25 cellular contexts compared by ENCODE assay signal in genomic region chr16:86959182-86959651, GRCh38.
"Had no signal": no experiment of that assay in that cellular context is flagged by ENCODE, and none has a peak within 500 bp of the region (broad histone marks: within the 10 kb centered on the region; RNA-seq: fewer than 3 reads in every experiment).

No MANE protein-coding gene starts in this region.

- H3K4me3 ChIP-seq: adrenal gland, colonic mucosa, mucosa of descending colon, pancreas, right lobe of liver, vagina had no signal

- H3K36me3 Mint-ChIP-seq: activated CD8-positive, alpha-beta memory T cell treated with anti-CD3 and anti-CD28 coated beads, Interleukin-2, amount 10 ng/mL, durations not matched to agents 7 days and 5 days; activated naive CD8-positive, alpha-beta T cell; memory B cell; stimulated activated naive B cell treated with anti-CD40 and anti-IgM and Interleukin-4, amounts not matched to agents 10 μg/mL and 1 μg/mL and 100 μg/mL, for 72 hours; T-cell had no signal

- H3K27me3 ChIP-seq: adrenal gland, colonic mucosa, right lobe of liver, vagina had no signal

- H3K9me3 Mint-ChIP-seq: activated CD4-positive, alpha-beta T cell treated with anti-CD3 and anti-CD28 coated beads, Interleukin-2, amount 10 ng/mL, durations not matched to agents 7 days and 5 days; activated CD8-positive, alpha-beta T cell treated with anti-CD3 and anti-CD28 coated beads for 36 hours; activated T-helper 1 cell treated with anti-CD3 and anti-CD28 coated beads, Interleukin-12 subunit alpha, Interleukin-12 subunit beta, Interleukin-2, Interleukin-4 antibody, amounts not matched to agents 30 ng/mL and 10 ng/mL and 1 ng/mL, durations not matched to agents 14 hours and 24 hours and 36 hours; effector memory CD8-positive, alpha-beta T cell; memory B cell; stimulated activated naive B cell treated with anti-CD40 and anti-IgM and Interleukin-4, amounts not matched to agents 10 μg/mL and 1 μg/mL and 100 μg/mL, for 72 hours; T-cell; T-helper 2 cell treated with Interferon-gamma antibody and Interleukin-4, amounts not matched to agents 5 μg/mL and 100 μg/mL, for 36 hours had no signal

- H3K4me1 Mint-ChIP-seq: memory B cell had no signal

- ATAC-seq: activated CD8-positive, alpha-beta memory T cell treated with anti-CD3 and anti-CD28 coated beads, Interleukin-2, amount 10 ng/mL, durations not matched to agents 7 days and 5 days; activated CD8-positive, alpha-beta T cell treated with anti-CD3 and anti-CD28 coated beads for 36 hours; effector memory CD8-positive, alpha-beta T cell; esophagus mucosa; mucosa of descending colon; pancreas; right lobe of liver; stimulated activated naive B cell treated with anti-CD40 and anti-IgM and Interleukin-4, amounts not matched to agents 10 μg/mL and 1 μg/mL and 100 μg/mL, for 72 hours; T-cell had no signal

- H3K4me3 Mint-ChIP-seq: activated CD4-positive, alpha-beta T cell treated with anti-CD3 and anti-CD28 coated beads, Interleukin-2, amount 10 ng/mL, durations not matched to agents 7 days and 5 days; activated CD8-positive, alpha-beta memory T cell treated with anti-CD3 and anti-CD28 coated beads, Interleukin-2, amount 10 ng/mL, durations not matched to agents 7 days and 5 days; activated CD8-positive, alpha-beta T cell treated with anti-CD3 and anti-CD28 coated beads for 36 hours; activated naive CD8-positive, alpha-beta T cell; activated T-helper 1 cell treated with anti-CD3 and anti-CD28 coated beads, Interleukin-12 subunit alpha, Interleukin-12 subunit beta, Interleukin-2, Interleukin-4 antibody, amounts not matched to agents 30 ng/mL and 10 ng/mL and 1 ng/mL, durations not matched to agents 14 hours and 24 hours and 36 hours; effector memory CD8-positive, alpha-beta T cell; memory B cell; stimulated activated naive B cell treated with anti-CD40 and anti-IgM and Interleukin-4, amounts not matched to agents 10 μg/mL and 1 μg/mL and 100 μg/mL, for 72 hours; T-cell; T-helper 2 cell treated with Interferon-gamma antibody and Interleukin-4, amounts not matched to agents 5 μg/mL and 100 μg/mL, for 36 hours had no signal

- DNase-seq: activated CD4-positive, alpha-beta T cell treated with anti-CD3 and anti-CD28 coated beads, Interleukin-2, amount 10 ng/mL, durations not matched to agents 7 days and 5 days; activated CD4-positive, CD25-positive, alpha-beta regulatory T cell treated with anti-CD3 and anti-CD28 coated beads, Interleukin-2, amount 50 U/mL, for 72 hours; activated CD8-positive, alpha-beta memory T cell treated with anti-CD3 and anti-CD28 coated beads, Interleukin-2, amount 10 ng/mL, durations not matched to agents 7 days and 5 days; activated CD8-positive, alpha-beta T cell treated with anti-CD3 and anti-CD28 coated beads for 36 hours; activated T-cell treated with anti-CD3 and anti-CD28 coated beads for 4 hours; adrenal gland; colonic mucosa; dorsolateral prefrontal cortex; effector memory CD8-positive, alpha-beta T cell; hippocampal formation; mucosa of descending colon; pancreas; right lobe of liver; stimulated activated CD4-positive, alpha-beta T cell treated with anti-CD3 and anti-CD28 coated beads, Interleukin-2, amount 100 ng/mL, for 48 hours; stimulated activated CD8-positive, alpha-beta memory T cell treated with anti-CD3 and anti-CD28 coated beads, Interleukin-4, amount 100 ng/mL, for 48 hours; stimulated activated naive B cell treated with anti-CD40 and anti-IgM and Interleukin-4, amounts not matched to agents 10 μg/mL and 1 μg/mL and 100 μg/mL, for 72 hours; T-cell; trophoblast cell; WERI-Rb-1 had no signal

- H3K27ac Mint-ChIP-seq: activated CD4-positive, alpha-beta T cell treated with anti-CD3 and anti-CD28 coated beads, Interleukin-2, amount 10 ng/mL, durations not matched to agents 7 days and 5 days; activated CD8-positive, alpha-beta memory T cell treated with anti-CD3 and anti-CD28 coated beads, Interleukin-2, amount 10 ng/mL, durations not matched to agents 7 days and 5 days; activated CD8-positive, alpha-beta T cell treated with anti-CD3 and anti-CD28 coated beads for 36 hours; activated naive CD8-positive, alpha-beta T cell; activated T-helper 1 cell treated with anti-CD3 and anti-CD28 coated beads, Interleukin-12 subunit alpha, Interleukin-12 subunit beta, Interleukin-2, Interleukin-4 antibody, amounts not matched to agents 30 ng/mL and 10 ng/mL and 1 ng/mL, durations not matched to agents 14 hours and 24 hours and 36 hours; effector memory CD8-positive, alpha-beta T cell; memory B cell; stimulated activated naive B cell treated with anti-CD40 and anti-IgM and Interleukin-4, amounts not matched to agents 10 μg/mL and 1 μg/mL and 100 μg/mL, for 72 hours; T-cell; T-helper 2 cell treated with Interferon-gamma antibody and Interleukin-4, amounts not matched to agents 5 μg/mL and 100 μg/mL, for 36 hours had no signal

- H3K9me3 ChIP-seq: adrenal gland, colonic mucosa, mucosa of descending colon, pancreas, right lobe of liver, vagina had no signal

- H3K27ac ChIP-seq: adrenal gland, colonic mucosa, pancreas, right lobe of liver, vagina, WERI-Rb-1 had no signal

- H3K36me3 ChIP-seq: adrenal gland, colonic mucosa, pancreas, right lobe of liver, vagina, WERI-Rb-1 had no signal
